Comparison of ENCODE assay signal across 19 cellular contexts in the genomic region with DNA sequence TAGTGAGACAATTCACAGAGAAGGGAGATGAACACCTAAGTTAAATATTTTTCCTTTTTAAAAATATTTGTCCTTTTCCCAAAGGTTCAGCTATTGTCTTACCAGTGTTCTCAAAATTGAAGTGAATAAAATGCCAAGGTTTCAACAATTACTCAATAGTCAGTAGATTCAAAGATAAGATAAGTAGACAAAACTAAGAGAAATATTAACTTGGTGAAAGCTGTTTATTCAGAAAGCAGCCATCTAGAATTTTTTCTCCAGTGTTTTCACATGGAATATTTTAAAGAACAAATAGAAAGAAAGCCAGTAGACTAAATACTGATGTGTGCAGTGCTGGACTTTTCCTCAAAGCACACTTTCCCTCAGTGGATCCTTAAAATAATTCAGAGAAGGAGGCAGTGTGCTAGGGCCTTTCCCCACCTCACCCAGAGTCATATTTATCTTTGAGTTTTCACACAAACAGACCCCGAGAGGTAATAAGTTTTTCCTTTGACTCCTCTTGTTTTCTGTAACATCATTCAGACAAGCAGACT.
DNase-seq lines count a peak whose midpoint lies in the region; ATAC-seq and TF ChIP-seq lines count a peak whose summit lies in the region.
"Had no signal": no experiment of that assay in that cellular context is flagged by ENCODE, and none has a peak within 500 bp of the region (broad histone marks: within the 10 kb centered on the region; RNA-seq: fewer than 3 reads in every experiment).

No MANE protein-coding gene starts in this region.

- DNase-seq in right atrium auricular region (ENCODE audit: low spot score), result no peak
- no peak for DNase-seq in left cardiac atrium
- no peak for DNase-seq in body of pancreas
- DNase-seq in tibial artery, result no peak
- DNase-seq in NCI-H345 (lab: John Stamatoyannopoulos, UW), result no peak
- DNase-seq: activated naive CD4-positive, alpha-beta T cell treated with anti-CD3 and anti-CD28 coated beads, Interleukin-2, amount 50 U/mL, for 16 hours; AML-193; caudate nucleus; DMS153; effector CD8-positive, alpha-beta T cell; GOT3; left colon; MM.1S; NCI-H187 treated with DMSO at 0.1 percent for 48 hours; NCI-H446 treated with DMSO at 0.1 percent for 48 hours; T1000 had no signal

- 28 to 29% methylated on average over 1 of the region's 1 CpG for WGBS in body of pancreas, 2 donors

- intact Hi-C loops in left cardiac atrium (cut with DNase I) (no loop called here), body of pancreas (cut with DNase I) (loop anchor here (10.0 kb wide), 1 partner anchor 54 kb away; no protein-coding TSS in a partner anchor), tibial artery (cut with DNase I; ENCODE audit: low total_unique reads) (no loop called here)

- ATAC-seq in left cardiac atrium (no peak), HG03432 (IDR thresholded peaks at IDR 0.05; ENCODE audit: unreplicated experiment) (peak; percentile 1), body of pancreas (no peak), HG03159 (IDR thresholded peaks at IDR 0.05; ENCODE audit: unreplicated experiment) (no peak), HG02678 (IDR thresholded peaks at IDR 0.05; ENCODE audit: unreplicated experiment) (no peak)
- ATAC-seq: left colon had no signal

- H3K27me3 ChIP-seq in right atrium auricular region (no peaks in the 10 kb centered on the region), body of pancreas (no peaks in the 10 kb centered on the region), tibial artery (no peaks in the 10 kb centered on the region)

- H3K36me3 ChIP-seq in right atrium auricular region, result no peaks in the 10 kb centered on the region
- H3K36me3 ChIP-seq in body of pancreas (replicated peaks in 1 of 2; ENCODE audit: insufficient read depth in 1 of 2, low read depth in 2 of 2), result no peaks in the 10 kb centered on the region
- no peaks in the 10 kb centered on the region for H3K36me3 ChIP-seq in tibial artery

- H3K4me1 ChIP-seq in right atrium auricular region (peaks cover 0 to 48% of the 10 kb centered on the region in 2 donors), body of pancreas (peaks cover 82% of the 10 kb centered on the region), tibial artery (peaks cover 0 to 59% (median 30%) of the 10 kb centered on the region in 4 donors)

- TF ChIP-seq CTCF in right atrium auricular region (IDR thresholded peaks at IDR 0.05) (no peak), body of pancreas (IDR thresholded peaks at IDR 0.05) (no peak), tibial artery (IDR thresholded peaks at IDR 0.05) (no peak)

- H3K9me3 ChIP-seq in right atrium auricular region (no peaks in the 10 kb centered on the region), body of pancreas (no peaks in the 10 kb centered on the region), tibial artery (no peaks in the 10 kb centered on the region)

- TF ChIP-seq POLR2A in body of pancreas (IDR thresholded peaks at IDR 0.05), result no peak

- H3K4me3 ChIP-seq in right atrium auricular region, result no peak overlapping the region
- H3K4me3 ChIP-seq in body of pancreas, result no peak overlapping the region
- H3K4me3 ChIP-seq in tibial artery, result no peak overlapping the region

- peak overlapping the region; percentile 67 to 79 for H3K27ac ChIP-seq in right atrium auricular region
- peak overlapping the region; percentile 7 to 76 (median 53) for H3K27ac ChIP-seq in body of pancreas
- peak overlapping the region; percentile 22 to 24 for H3K27ac ChIP-seq in tibial artery

Comparison
In these comparisons a context has a peak if more than half of its experiments do, and no peak if none do; other contexts are left out.
1. H3K27ac ChIP-seq: peak in every context shown above with its lines; median percentile 73 in right atrium auricular region; 53 in body of pancreas; 23 in tibial artery.